9 cellular contexts compared by ENCODE assay signal in the genomic region with DNA sequence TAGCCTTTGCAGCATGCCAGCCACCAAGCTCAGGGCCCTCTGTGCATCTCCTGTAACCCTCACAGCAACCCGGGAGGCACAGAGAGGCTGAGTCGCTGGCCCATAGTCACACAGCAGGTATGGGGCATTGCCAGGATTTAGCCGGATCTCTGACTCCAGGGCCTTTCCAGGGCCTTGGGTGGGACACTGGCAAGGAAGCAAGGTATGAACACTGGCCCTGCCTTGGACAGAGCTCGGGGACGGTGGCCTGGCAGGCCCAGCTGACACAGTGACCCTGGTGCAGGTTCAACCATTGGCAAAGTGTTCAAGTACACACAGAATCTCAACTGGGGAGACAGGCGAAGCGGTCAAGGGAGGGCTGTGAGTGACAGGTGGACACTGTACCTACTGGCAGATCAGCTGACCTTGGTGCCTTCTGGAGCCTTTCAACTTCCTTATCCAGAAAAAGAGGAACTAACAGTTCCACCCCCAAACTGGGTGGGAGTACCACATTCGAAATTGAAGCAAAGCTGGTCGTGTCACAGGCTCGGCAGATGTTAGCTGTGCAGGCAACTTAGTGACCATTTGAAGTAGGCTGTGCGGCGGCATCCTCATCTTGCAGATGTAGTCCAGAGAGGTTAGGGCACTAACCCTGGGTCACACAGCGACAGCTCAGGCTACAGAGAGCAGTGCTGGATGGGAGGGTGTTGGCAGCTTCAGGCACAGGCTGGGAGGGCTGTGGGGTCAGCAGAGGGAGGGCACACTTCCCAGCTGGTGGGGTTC.
DNase-seq lines count a peak whose midpoint lies in the region; ATAC-seq and TF ChIP-seq lines count a peak whose summit lies in the region.
"Had no signal": no experiment of that assay in that cellular context is flagged by ENCODE, and none has a peak within 500 bp of the region (broad histone marks: within the 10 kb centered on the region; RNA-seq: fewer than 3 reads in every experiment).

No MANE protein-coding gene starts in this region.

- H3K27ac ChIP-seq in right lobe of liver (peak overlapping the region; percentile 24 to 73 (median 68)), urinary bladder (ENCODE audit: low read depth) (peak overlapping the region; percentile 69), PC-9 (no peak overlapping the region)

- no peaks in the 10 kb centered on the region for H3K36me3 ChIP-seq in right lobe of liver
- no peaks in the 10 kb centered on the region for H3K36me3 ChIP-seq in urinary bladder (ENCODE audit: insufficient read depth)
- no peaks in the 10 kb centered on the region for H3K36me3 ChIP-seq in PC-9 (ENCODE audit: low read depth)

- H3K36me3 Mint-ChIP-seq in activated naive CD8-positive, alpha-beta T cell: no peaks in the 10 kb centered on the region
- no peaks in the 10 kb centered on the region for H3K36me3 Mint-ChIP-seq in activated naive CD8-positive, alpha-beta T cell treated with anti-CD3 and anti-CD28 coated beads, Interleukin-2, amount 50 U/mL, for 24 hours (ENCODE audit: low read depth)
- H3K36me3 Mint-ChIP-seq in activated T-helper 17 cell treated with anti-CD3 and anti-CD28 coated beads, Interleukin-2, amount 50 U/mL, for 72 hours (ENCODE audit: low read depth): peaks cover 5% of the 10 kb centered on the region

- ATAC-seq in activated naive CD8-positive, alpha-beta T cell treated with anti-CD3 and anti-CD28 coated beads, Interleukin-2, amount 50 U/mL, for 24 hours: no peak
- ATAC-seq in activated T-helper 17 cell treated with anti-CD3 and anti-CD28 coated beads, Interleukin-2, amount 50 U/mL, for 72 hours (replicated peaks): no peak
- ATAC-seq in right lobe of liver (peak in 1 of 4 donors; percentile 21), HG03108 (IDR thresholded peaks at IDR 0.05; ENCODE audit: unreplicated experiment) (no peak)

- peaks cover 24% of the 10 kb centered on the region for H3K79me2 ChIP-seq in PC-9 (ENCODE audit: low read depth)

- H3K4me1 ChIP-seq in right lobe of liver (peaks cover 0 to 73% (median 41%) of the 10 kb centered on the region in 4 donors), urinary bladder (ENCODE audit: insufficient read depth) (no peaks in the 10 kb centered on the region), PC-9 (replicated peaks; ENCODE audit: insufficient read depth) (0 out of 2 replicates have a peak, but pooled peaks cover 12% of the 10 kb centered on the region)

- no peak for TF ChIP-seq POLR2A in right lobe of liver (IDR thresholded peaks at IDR 0.05)

- no TSS peak for BruUV-seq in PC-9 (replicated peaks; lab: Mats Ljungman, UMichigan)

- H3K4me2 ChIP-seq in PC-9: no peak overlapping the region

- no peaks in the 10 kb centered on the region; the same call in 1 of the 2 replicates for H3F3A ChIP-seq in PC-9 (ENCODE audit: insufficient read depth, low read depth)

- CTCF ChIA-PET in PC-9 (lab: Charles Lee): no interaction called here

- no peaks in the 10 kb centered on the region for H3K9me3 Mint-ChIP-seq in activated naive CD8-positive, alpha-beta T cell (ENCODE audit: low read depth)
- no peaks in the 10 kb centered on the region for H3K9me3 Mint-ChIP-seq in activated naive CD8-positive, alpha-beta T cell treated with anti-CD3 and anti-CD28 coated beads, Interleukin-2, amount 50 U/mL, for 24 hours
- H3K9me3 Mint-ChIP-seq in activated T-helper 17 cell treated with anti-CD3 and anti-CD28 coated beads, Interleukin-2, amount 50 U/mL, for 72 hours: no peaks in the 10 kb centered on the region

- no peak overlapping the region for H2AFZ ChIP-seq in PC-9

- H3K4me3 ChIP-seq in right lobe of liver (no peak overlapping the region), urinary bladder (ENCODE audit: low read depth, low read length) (no peak overlapping the region), PC-9 (no peak overlapping the region)

- WGBS in right lobe of liver (ENCODE audit: insufficient coverage, low coverage, low lambda C conversion rate, missing lambda C conversion rate): 30% methylated on average over 2 of the region's 13 CpGs
- WGBS in urinary bladder: 60% methylated on average over 13 of the region's 13 CpGs

- POLR2A ChIA-PET in PC-9 (lab: Charles Lee; ENCODE audit: unreplicated experiment): interaction anchor here (0.8 kb wide), 1 partner anchor 172 kb away, joined by 4 read pairs; no protein-coding TSS in a partner anchor

- no peaks in the 10 kb centered on the region for H3K9me2 ChIP-seq in PC-9 (ENCODE audit: insufficient read depth)

- H3K4me1 Mint-ChIP-seq in activated naive CD8-positive, alpha-beta T cell (ENCODE audit: low read depth): peaks cover 80% of the 10 kb centered on the region
- peaks cover 81% of the 10 kb centered on the region for H3K4me1 Mint-ChIP-seq in activated naive CD8-positive, alpha-beta T cell treated with anti-CD3 and anti-CD28 coated beads, Interleukin-2, amount 50 U/mL, for 24 hours
- peaks cover 29% of the 10 kb centered on the region for H3K4me1 Mint-ChIP-seq in activated T-helper 17 cell treated with anti-CD3 and anti-CD28 coated beads, Interleukin-2, amount 50 U/mL, for 72 hours

- intact Hi-C loops in right lobe of liver (cut with DNase I): loop anchor here in 1 of 2 donors (5.0 kb wide), 1 partner anchor 64 kb away; no protein-coding TSS in a partner anchor
- intact Hi-C loops in PC-9 (cut with micrococcal nuclease; ENCODE audit: unreplicated experiment): loop anchor here (5.0 kb wide), 1 partner anchor 49 kb away; no protein-coding TSS in a partner anchor

- H4K20me1 ChIP-seq in PC-9 (ENCODE audit: insufficient read depth): peaks cover 54% of the 10 kb centered on the region

- DNase-seq in activated naive CD8-positive, alpha-beta T cell treated with anti-CD3 and anti-CD28 coated beads, Interleukin-2, amount 50 U/mL, for 24 hours: no peak
- DNase-seq in right lobe of liver (peak in 1 of 3 donors; percentile 65), PC-9 (no peak), HPDE6-E6E7 (ENCODE audit: extremely low spot score) (no peak)
- DNase-seq: activated CD4-positive, alpha-beta T cell treated with anti-CD3 and anti-CD28 coated beads for 4 hours had no signal

- TF ChIP-seq CTCF in right lobe of liver (IDR thresholded peaks at IDR 0.05) (no peak), PC-9 (conservative IDR thresholded peaks at IDR 0.05) (no peak)

- H3K27ac Mint-ChIP-seq in activated naive CD8-positive, alpha-beta T cell: peak overlapping the region; percentile 68
- H3K27ac Mint-ChIP-seq in activated naive CD8-positive, alpha-beta T cell treated with anti-CD3 and anti-CD28 coated beads, Interleukin-2, amount 50 U/mL, for 24 hours: no peak overlapping the region
- peak overlapping the region; percentile 78 for H3K27ac Mint-ChIP-seq in activated T-helper 17 cell treated with anti-CD3 and anti-CD28 coated beads, Interleukin-2, amount 50 U/mL, for 72 hours

- H3K9me3 ChIP-seq in right lobe of liver (no peaks in the 10 kb centered on the region), PC-9 (ENCODE audit: insufficient read depth, low read depth) (no peaks in the 10 kb centered on the region)

- H3K4me3 Mint-ChIP-seq in activated naive CD8-positive, alpha-beta T cell: no peak overlapping the region
- no peak overlapping the region for H3K4me3 Mint-ChIP-seq in activated naive CD8-positive, alpha-beta T cell treated with anti-CD3 and anti-CD28 coated beads, Interleukin-2, amount 50 U/mL, for 24 hours
- peak overlapping the region; percentile 27 for H3K4me3 Mint-ChIP-seq in activated T-helper 17 cell treated with anti-CD3 and anti-CD28 coated beads, Interleukin-2, amount 50 U/mL, for 72 hours

- H3K27me3 ChIP-seq in right lobe of liver (no peaks in the 10 kb centered on the region), PC-9 (ENCODE audit: insufficient read depth, low read depth) (no peaks in the 10 kb centered on the region)

- no peaks in the 10 kb centered on the region for H3K27me3 Mint-ChIP-seq in activated naive CD8-positive, alpha-beta T cell
- no peaks in the 10 kb centered on the region for H3K27me3 Mint-ChIP-seq in activated naive CD8-positive, alpha-beta T cell treated with anti-CD3 and anti-CD28 coated beads, Interleukin-2, amount 50 U/mL, for 24 hours
- no peaks in the 10 kb centered on the region for H3K27me3 Mint-ChIP-seq in activated T-helper 17 cell treated with anti-CD3 and anti-CD28 coated beads, Interleukin-2, amount 50 U/mL, for 72 hours
